Comparison of ENCODE assay signal across 15 cellular contexts in genomic region chr22:36619797-36620390, GRCh38.
DNase-seq lines count a peak whose midpoint lies in the region; ATAC-seq and TF ChIP-seq lines count a peak whose summit lies in the region.
"Had no signal": no experiment of that assay in that cellular context is flagged by ENCODE, and none has a peak within 500 bp of the region (broad histone marks: within the 10 kb centered on the region; RNA-seq: fewer than 3 reads in every experiment).

No MANE protein-coding gene starts in this region.

- no peak overlapping the region for H3K4me3 ChIP-seq in HEK293 (ENCODE audit: low read depth, low read length)
- H3K4me3 ChIP-seq in parathyroid adenoma (ENCODE audit: low read depth, low read length) = no peak overlapping the region
- H3K4me3 ChIP-seq: SJSA1 had no signal

- H3K27me3 ChIP-seq in parathyroid adenoma (ENCODE audit: control insufficient read depth, insufficient read depth, low read length) = no peaks in the 10 kb centered on the region

- CTCF ChIA-PET in HEK293 (lab: Yijun Ruan, JAX) = interaction anchor here (0.6 to 2.3 kb wide), 3 partner anchors 73 to 379 kb away, joined by 4 to 5 read pairs (median 4); no protein-coding TSS in a partner anchor

- H3K27ac ChIP-seq in HEK293 (ENCODE audit: extremely low read depth, low read depth, low read length) (no peak overlapping the region), parathyroid adenoma (no peak overlapping the region)
- H3K27ac ChIP-seq: RWPE1, SJSA1 had no signal

- peak overlapping the region; percentile 30 for H3K4me2 ChIP-seq in parathyroid adenoma (ENCODE audit: low read length)

- H3K4me1 ChIP-seq in HEK293 (ENCODE audit: control insufficient read depth, insufficient read depth, low read length) (no peaks in the 10 kb centered on the region), parathyroid adenoma (no peaks in the 10 kb centered on the region)
- H3K4me1 ChIP-seq: SJSA1 had no signal

- H3K9me3 ChIP-seq in HEK293 (ENCODE audit: control insufficient read depth, insufficient read depth, low read depth, low read length) = no peaks in the 10 kb centered on the region
- no peaks in the 10 kb centered on the region for H3K9me3 ChIP-seq in parathyroid adenoma (ENCODE audit: control insufficient read depth, low read length)
- H3K9me3 ChIP-seq: SJSA1 had no signal

- ATAC-seq in GM21526 (IDR thresholded peaks at IDR 0.05; ENCODE audit: low FRiP score, unreplicated experiment) = no peak

- no peaks in the 10 kb centered on the region for H3K36me3 ChIP-seq in HEK293 (ENCODE audit: control insufficient read depth in 2 of 2, insufficient read depth in 1 of 2, low read length in 2 of 2)
- H3K36me3 ChIP-seq in parathyroid adenoma (ENCODE audit: control insufficient read depth, insufficient read depth, low read length) = no peaks in the 10 kb centered on the region
- H3K36me3 ChIP-seq: SJSA1 had no signal

- in situ Hi-C loops in KBM-7 (cut with MboI; ENCODE audit: low pct_unique_long_range_greater_than_20kb, low sequenced_read_pairs) = no loop called here

- no peak overlapping the region for H2AFZ ChIP-seq in parathyroid adenoma

- H3K79me2 ChIP-seq in parathyroid adenoma = no peaks in the 10 kb centered on the region

- POLR2A ChIA-PET in HEK293 (lab: Yijun Ruan, JAX) = no interaction called here

- DNase-seq in NCI-H2227 (lab: John Stamatoyannopoulos, UW; ENCODE audit: unreplicated experiment) (peak; percentile 66), SK-N-DZ (ENCODE audit: low spot score) (peak; percentile 44), ecto neural progenitor cell (ENCODE audit: low spot score) (no peak), KBM-7 (no peak)
- DNase-seq: CD8-positive, alpha-beta memory T cell; HCEC 1CT; NCI-H1436 treated with DMSO at 0.1 percent for 48 hours; NCI-H2081; NCI-H446 treated with DMSO at 0.1 percent for 48 hours; T-helper 1 cell had no signal

- TF ChIP-seq CTCF in HEK293 (tag by site-specific recombination; IDR thresholded peaks at IDR 0.05) = no peak
- no peak for TF ChIP-seq CTCF in parathyroid adenoma (IDR thresholded peaks at IDR 0.05)

- no peak overlapping the region for H3K9ac ChIP-seq in parathyroid adenoma

TF ChIP-seq in HEK293, 187 proteins besides CTCF, POLR2A, EP300 and RAD21 (continues in another document):
- TF ChIP-seq PRDM1 (tag by site-specific recombination; IDR thresholded peaks at IDR 0.05) (0 out of 2 replicates have a peak, but pooled peaks have one; percentile 13), GLI2 (tag by site-specific recombination; IDR thresholded peaks at IDR 0.05; ENCODE audit: borderline replicate concordance, low read depth) (no peak), ZNF18 (tag by site-specific recombination; IDR thresholded peaks at IDR 0.05) (no peak), ZNF10 (tag by site-specific recombination; IDR thresholded peaks at IDR 0.05) (no peak), TRIM28 (IDR thresholded peaks at IDR 0.05; ENCODE audit: borderline replicate concordance, low read length) (peak; percentile 88), ATF2 (tag by site-specific recombination; IDR thresholded peaks at IDR 0.05; ENCODE audit: low read depth) (no peak), ZNF133 (tag by site-specific recombination; IDR thresholded peaks at IDR 0.05) (no peak), GFI1B (tag by site-specific recombination; IDR thresholded peaks at IDR 0.05) (no peak), ZNF777 (tag by site-specific recombination; IDR thresholded peaks at IDR 0.05; ENCODE audit: borderline replicate concordance) (no peak), IKZF3 (tag by site-specific recombination; IDR thresholded peaks at IDR 0.05) (no peak), YY2 (tag by site-specific recombination; IDR thresholded peaks at IDR 0.05) (no peak), TCF7L2 (IDR thresholded peaks at IDR 0.05; ENCODE audit: borderline replicate concordance, low read depth, low read length) (no peak), SALL2 (tag by site-specific recombination; IDR thresholded peaks at IDR 0.05; ENCODE audit: borderline replicate concordance) (no peak), OSR2 (tag by site-specific recombination; IDR thresholded peaks at IDR 0.05) (peak; percentile 51; the same call in 1 of the 2 replicates), ZNF350 (tag by site-specific recombination; IDR thresholded peaks at IDR 0.05) (no peak), ZNF555 (tag by site-specific recombination; conservative IDR thresholded peaks at IDR 0.05) (no peak), PRDM6 (tag by site-specific recombination; IDR thresholded peaks at IDR 0.05) (no peak), ZNF292 (tag by site-specific recombination; IDR thresholded peaks at IDR 0.05; ENCODE audit: borderline replicate concordance, low read depth) (no peak), MEIS1 (CRISPR knock-in tag; IDR thresholded peaks at IDR 0.05; ENCODE audit: borderline replicate concordance) (no peak), ZSCAN16 (tag by site-specific recombination; IDR thresholded peaks at IDR 0.05) (no peak), RBAK (tag by site-specific recombination; IDR thresholded peaks at IDR 0.05) (no peak), ZBTB6 (tag by site-specific recombination; IDR thresholded peaks at IDR 0.05) (no peak), PATZ1 (tag by site-specific recombination; IDR thresholded peaks at IDR 0.05) (no peak), ZNF274 (IDR thresholded peaks at IDR 0.05; ENCODE audit: low read length) (no peak), ZNF274 (tag by site-specific recombination; IDR thresholded peaks at IDR 0.05; ENCODE audit: borderline replicate concordance) (no peak)

Comparison
In these comparisons a context has a peak if more than half of its experiments do, and no peak if none do; other contexts are left out.
1. DNase-seq: peak in NCI-H2227 (single experiment) and SK-N-DZ (single experiment); none in ecto neural progenitor cell (single experiment) and KBM-7 (single experiment).